12 cellular contexts compared by ENCODE assay signal in the genomic region with DNA sequence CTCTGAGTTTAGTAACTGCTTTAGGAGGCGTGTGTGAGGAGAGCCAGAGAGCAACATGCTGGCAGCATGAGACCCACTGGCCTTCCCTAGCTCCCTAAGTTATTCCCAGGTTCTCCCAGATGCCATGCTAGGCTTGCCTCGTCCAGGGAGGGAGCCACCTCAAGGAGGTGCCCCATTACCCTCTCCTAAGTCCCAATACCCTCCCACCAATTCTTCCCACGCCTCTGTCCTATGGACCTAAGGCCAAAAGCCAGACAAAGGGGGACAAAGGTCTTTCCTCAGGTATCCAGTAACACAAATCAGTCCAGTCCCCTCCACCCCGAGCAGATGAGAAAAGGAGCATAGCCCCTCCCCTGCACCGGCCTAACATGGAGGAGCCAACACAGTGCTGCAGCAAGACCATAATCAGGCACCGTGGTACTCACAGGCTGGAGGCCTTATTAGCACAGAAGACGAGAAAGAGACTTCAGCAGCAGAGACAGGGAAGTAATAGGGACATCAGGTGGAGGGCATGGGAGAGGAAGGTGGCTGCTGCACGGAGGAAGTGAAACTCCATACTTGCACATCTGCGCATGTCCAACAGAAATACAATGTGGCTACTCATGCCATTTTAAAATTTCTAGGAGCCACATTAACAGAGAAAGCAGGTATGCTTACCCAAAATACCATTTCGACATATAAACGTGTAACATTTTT. TPM values are rescaled to one million over a fixed set of nuclear protein-coding genes. Genes with fewer than 3 reads are reported as not detected.
DNase-seq lines count a peak whose midpoint lies in the region; ATAC-seq and TF ChIP-seq lines count a peak whose summit lies in the region.
"Had no signal": no experiment of that assay in that cellular context is flagged by ENCODE, and none has a peak within 500 bp of the region (broad histone marks: within the 10 kb centered on the region; RNA-seq: fewer than 3 reads in every experiment).

No MANE protein-coding gene starts in this region.

- no peak overlapping the region for H3K27ac Mint-ChIP-seq in T-helper 2 cell treated with Interferon-gamma antibody and Interleukin-4, amounts not matched to agents 5 μg/mL and 100 μg/mL, for 36 hours
- H3K27ac Mint-ChIP-seq in activated CD8-positive, alpha-beta T cell treated with anti-CD3 and anti-CD28 coated beads for 36 hours = peak overlapping the region; percentile 56

- no peak for TF ChIP-seq CTCF in activated CD8-positive, alpha-beta T cell treated with anti-CD3 and anti-CD28 coated beads for 36 hours (IDR thresholded peaks at IDR 0.05)
- no peak for TF ChIP-seq CTCF in gastrocnemius medialis (IDR thresholded peaks at IDR 0.05 in 4 of 5, conservative IDR thresholded peaks at IDR 0.05 in 1 of 5)
- no peak for TF ChIP-seq CTCF in foreskin fibroblast (IDR thresholded peaks at IDR 0.05; ENCODE audit: low read depth, low read length)

- no peaks in the 10 kb centered on the region for H3K9me3 Mint-ChIP-seq in T-helper 2 cell treated with Interferon-gamma antibody and Interleukin-4, amounts not matched to agents 5 μg/mL and 100 μg/mL, for 36 hours
- H3K9me3 Mint-ChIP-seq in activated CD8-positive, alpha-beta T cell treated with anti-CD3 and anti-CD28 coated beads for 36 hours = no peaks in the 10 kb centered on the region

- H3K27me3 ChIP-seq in gastrocnemius medialis = no peaks in the 10 kb centered on the region

- intact Hi-C loops in activated CD8-positive, alpha-beta T cell treated with anti-CD3 and anti-CD28 coated beads for 36 hours (cut with micrococcal nuclease) = no loop called here
- intact Hi-C loops in gastrocnemius medialis (cut with DNase I; ENCODE audit: low total_unique reads) = no loop called here

- H3K4me1 Mint-ChIP-seq in T-helper 2 cell treated with Interferon-gamma antibody and Interleukin-4, amounts not matched to agents 5 μg/mL and 100 μg/mL, for 36 hours (ENCODE audit: low read depth) = peaks cover 84% of the 10 kb centered on the region
- H3K4me1 Mint-ChIP-seq in activated CD8-positive, alpha-beta T cell treated with anti-CD3 and anti-CD28 coated beads for 36 hours (ENCODE audit: low read depth) = peaks cover 96% of the 10 kb centered on the region

- in situ Hi-C loops in gastrocnemius medialis (cut with MboI; ENCODE audit: low sequenced_read_pairs in 4 of 4) = no loop called here

- no peaks in the 10 kb centered on the region for H3K9me3 ChIP-seq in gastrocnemius medialis

- no peak for DNase-seq in T-helper 2 cell treated with Interferon-gamma antibody and Interleukin-4, amounts not matched to agents 5 μg/mL and 100 μg/mL, for 36 hours (ENCODE audit: low spot score)
- no peak for DNase-seq in T-helper 2 cell
- no peak for DNase-seq in activated CD8-positive, alpha-beta T cell treated with anti-CD3 and anti-CD28 coated beads for 36 hours
- DNase-seq in gastrocnemius medialis = no peak
- DNase-seq in foreskin fibroblast = no peak
- DNase-seq in cortex of kidney (lab: John Stamatoyannopoulos, UW) = no peak
- no peak for DNase-seq in KG1 (lab: John Stamatoyannopoulos, UW)
- DNase-seq: erythroblast, NCI-H1417, T-helper 9 cell had no signal

- H3K36me3 ChIP-seq in gastrocnemius medialis = no peaks in the 10 kb centered on the region

- H3K4me1 ChIP-seq in gastrocnemius medialis = peaks cover 99 to 100% of the 10 kb centered on the region in 2 donors

- ATAC-seq in HG03097 (IDR thresholded peaks at IDR 0.05; ENCODE audit: low FRiP score, unreplicated experiment) (peak; percentile 50), gastrocnemius medialis (no peak)
- no peak for ATAC-seq in activated CD8-positive, alpha-beta T cell treated with anti-CD3 and anti-CD28 coated beads for 36 hours
- ATAC-seq: left lobe of liver had no signal

- H3K4me3 ChIP-seq in gastrocnemius medialis (no peak overlapping the region), foreskin fibroblast (ENCODE audit: low read depth in 1 of 2, low read length in 2 of 2) (no peak overlapping the region)

- H3K36me3 Mint-ChIP-seq in T-helper 2 cell treated with Interferon-gamma antibody and Interleukin-4, amounts not matched to agents 5 μg/mL and 100 μg/mL, for 36 hours (ENCODE audit: low read depth) = no peaks in the 10 kb centered on the region
- H3K36me3 Mint-ChIP-seq in activated CD8-positive, alpha-beta T cell treated with anti-CD3 and anti-CD28 coated beads for 36 hours (ENCODE audit: low read depth) = peaks cover 2% of the 10 kb centered on the region

- TF ChIP-seq POLR2A in gastrocnemius medialis (IDR thresholded peaks at IDR 0.05) = no peak

- no peaks in the 10 kb centered on the region for H3K27me3 Mint-ChIP-seq in T-helper 2 cell treated with Interferon-gamma antibody and Interleukin-4, amounts not matched to agents 5 μg/mL and 100 μg/mL, for 36 hours (ENCODE audit: low read depth)
- H3K27me3 Mint-ChIP-seq in activated CD8-positive, alpha-beta T cell treated with anti-CD3 and anti-CD28 coated beads for 36 hours = no peaks in the 10 kb centered on the region

- CTCF ChIA-PET in activated CD8-positive, alpha-beta T cell treated with anti-CD3 and anti-CD28 coated beads for 36 hours (lab: Charles Lee) = interaction anchor here (0.8 kb wide), 1 partner anchor 12 kb away, joined by 3 read pairs; no protein-coding TSS in a partner anchor

- H3K4me3 Mint-ChIP-seq in T-helper 2 cell treated with Interferon-gamma antibody and Interleukin-4, amounts not matched to agents 5 μg/mL and 100 μg/mL, for 36 hours = peak overlapping the region; percentile 22
- H3K4me3 Mint-ChIP-seq in activated CD8-positive, alpha-beta T cell treated with anti-CD3 and anti-CD28 coated beads for 36 hours = no peak overlapping the region

- peak overlapping the region; percentile 88 to 93 (median 90) for H3K27ac ChIP-seq in gastrocnemius medialis

- POLR2A ChIA-PET in activated CD8-positive, alpha-beta T cell treated with anti-CD3 and anti-CD28 coated beads for 36 hours (lab: Charles Lee) = interaction anchor here (1.1 kb wide), 1 partner anchor 11 kb away, joined by 4 read pairs; no protein-coding TSS in a partner anchor

RNA-seq across cellular contexts. Expression of a gene that starts 46.3 kb away (rescaled TPM):
- total RNA-seq in activated CD8-positive, alpha-beta T cell treated with anti-CD3 and anti-CD28 coated beads for 36 hours = 10 to 100 TPM; 94.3 to 99.6 TPM
- 10 to 100 TPM; 64.8 to 83.2 (median 73.9) TPM for total RNA-seq in gastrocnemius medialis

RNA-seq across cellular contexts. Expression of a gene that starts 53.8 kb away (rescaled TPM):
- not detected for total RNA-seq in activated CD8-positive, alpha-beta T cell treated with anti-CD3 and anti-CD28 coated beads for 36 hours
- total RNA-seq in gastrocnemius medialis = not detected
